11 cellular contexts compared by ENCODE assay signal in the genomic region with DNA sequence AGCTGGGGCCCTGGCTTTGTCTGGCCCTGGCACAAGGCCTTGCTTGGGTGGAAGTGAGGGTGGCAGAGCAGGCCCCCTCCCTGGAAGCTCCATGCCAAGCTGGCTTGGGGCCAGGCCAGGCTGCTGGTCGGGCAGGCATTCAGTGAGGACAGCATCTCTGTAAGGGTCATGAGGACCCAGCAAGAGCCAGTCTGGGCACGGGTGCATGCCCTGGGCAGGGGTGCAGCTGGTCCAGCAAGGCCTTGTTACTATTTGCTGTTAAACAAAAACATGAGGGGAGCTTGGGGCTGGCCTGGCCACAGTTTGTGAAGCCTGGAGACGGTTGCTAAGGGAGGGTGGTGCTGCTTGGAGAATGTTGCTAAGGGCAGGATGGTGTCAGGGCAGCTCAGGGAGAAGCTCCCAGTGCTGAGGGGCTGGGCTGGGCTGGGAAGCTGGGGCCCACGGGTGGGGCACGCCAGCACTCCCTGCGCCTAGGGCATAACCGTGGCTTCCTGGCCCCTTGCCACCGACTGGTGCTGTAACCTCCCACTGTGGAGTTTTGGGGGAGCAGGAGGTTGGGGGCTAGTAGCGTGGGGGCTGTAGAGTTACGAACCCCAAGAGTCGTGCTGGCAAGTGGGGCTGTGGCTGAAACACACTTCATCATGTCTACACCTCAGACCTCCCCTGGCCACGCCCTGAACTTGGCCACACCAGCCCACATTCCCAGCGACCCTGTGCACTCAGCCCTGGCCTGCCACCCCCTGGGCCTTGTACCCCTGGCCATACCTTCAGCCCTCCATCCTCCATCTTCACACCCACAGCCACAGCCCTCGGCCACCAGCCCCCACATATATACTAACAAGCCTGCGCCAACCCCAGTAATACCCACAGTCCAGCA.
DNase-seq lines count a peak whose midpoint lies in the region; ATAC-seq and FAIRE-seq lines count a peak whose summit lies in the region.
"Had no signal": no experiment of that assay in that cellular context is flagged by ENCODE, and none has a peak within 500 bp of the region (broad histone marks: within the 10 kb centered on the region; RNA-seq: fewer than 3 reads in every experiment).

No MANE protein-coding gene starts in this region.

- DNase-seq in activated effector memory CD4-positive, alpha-beta T cell treated with anti-CD3 and anti-CD28 coated beads, Interleukin-2, amount 50 U/mL, for 16 hours = peak; percentile 57
- DNase-seq in activated effector memory CD4-positive, alpha-beta T cell treated with Interleukin-2 at 50 U/mL for 16 hours = no peak
- DNase-seq in caudate nucleus (lab: John Stamatoyannopoulos, UW) (peak; percentile 28 to 97 (median 93)), midbrain (lab: John Stamatoyannopoulos, UW) (peak; percentile 96), urothelium cell line (ENCODE audit: low spot score) (no peak), NCI-H510A treated with DMSO at 0.1 percent for 48 hours (lab: John Stamatoyannopoulos, UW) (no peak)
- DNase-seq: CD4-positive, CD25-positive, alpha-beta regulatory T cell; immature natural killer cell; Kasumi-1 had no signal

- peak; percentile 69 for FAIRE-seq in urothelium cell line (lab: Jason Lieb, UNC)

- H3K27ac ChIP-seq in caudate nucleus (ENCODE audit: low read depth, low read length) = peak overlapping the region; percentile 98

- no peak for ATAC-seq in HG03025 (IDR thresholded peaks at IDR 0.05; ENCODE audit: low FRiP score, unreplicated experiment)
- ATAC-seq in GM18858 (IDR thresholded peaks at IDR 0.05; ENCODE audit: unreplicated experiment) = no peak

Comparison
In these comparisons a context has a peak if more than half of its experiments do, and no peak if none do; other contexts are left out.
1. DNase-seq: peak in activated effector memory CD4-positive, alpha-beta T cell treated with anti-CD3 and anti-CD28 coated beads, Interleukin-2, amount 50 U/mL, for 16 hours (single experiment), caudate nucleus (61 of 61) and midbrain (single experiment); none in activated effector memory CD4-positive, alpha-beta T cell treated with Interleukin-2 at 50 U/mL for 16 hours (single experiment), urothelium cell line (single experiment) and NCI-H510A treated with DMSO at 0.1 percent for 48 hours (single experiment).